ENCODE assay signal across 23 cellular contexts in the genomic region with DNA sequence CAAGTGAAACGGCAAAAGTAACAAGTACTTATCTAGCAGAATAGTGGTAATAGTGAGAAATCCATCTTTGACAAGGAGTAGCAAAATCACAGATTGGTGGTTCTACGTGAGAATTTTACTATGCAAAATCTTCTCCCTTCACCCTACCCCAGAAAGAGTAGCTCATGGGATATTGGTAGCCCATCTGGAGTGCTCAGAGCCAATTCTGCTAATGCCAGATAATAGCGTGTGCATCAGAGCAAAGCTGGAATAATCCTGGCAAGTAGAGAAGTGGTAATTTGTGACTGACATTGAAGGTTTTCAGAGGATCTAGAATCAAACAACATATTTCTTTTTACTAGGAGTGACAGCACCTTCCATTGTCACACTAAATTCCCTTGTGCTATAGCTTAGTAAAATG.
"Had no signal": no experiment of that assay in that cellular context is flagged by ENCODE, and none has a peak within 500 bp of the region (broad histone marks: within the 10 kb centered on the region; RNA-seq: fewer than 3 reads in every experiment).

No MANE protein-coding gene starts in this region.

- DNase-seq: activated CD4-positive, alpha-beta memory T cell treated with anti-CD3 and anti-CD28 coated beads, Interleukin-2, amount 10 ng/mL, durations not matched to agents 7 days and 5 days; activated CD4-positive, alpha-beta T cell treated with anti-CD3 and anti-CD28 coated beads for 1 hour; activated CD4-positive, alpha-beta T cell treated with anti-CD3 and anti-CD28 coated beads, Interleukin-2, amount 10 ng/mL, durations not matched to agents 7 days and 5 days; activated CD8-positive, alpha-beta memory T cell treated with anti-CD3 and anti-CD28 coated beads, Interleukin-2, amount 50 U/mL, for 48 hours; activated gamma-delta T cell treated with Interleukin-2 at 50 U/mL for 16 hours; activated naive CD4-positive, alpha-beta T cell treated with anti-CD3 and anti-CD28 coated beads, Interleukin-2, amount 50 U/mL, for 16 hours; activated T-cell treated with anti-CD3 and anti-CD28 coated beads, Interleukin-2, amount 50 U/mL, for 24 hours; amniotic stem cell; brain microvascular endothelial cell; cortex of kidney; effector memory CD8-positive, alpha-beta T cell; erythroblast; hypothalamus; immature natural killer cell; kidney; left colon; mammary epithelial cell; right lobe of liver; stimulated activated CD4-positive, alpha-beta T cell treated with anti-CD3 and anti-CD28 coated beads, Interleukin-2, amount 100 ng/mL, for 48 hours; stimulated activated naive CD4-positive, alpha-beta T cell treated with Interleukin-2 at 50 U/mL for 16 hours; T1000 had no signal

- H3K4me3 ChIP-seq: gastroesophageal sphincter, right lobe of liver, tibial nerve had no signal
